ENCODE assay signal across 11 cellular contexts in genomic region chr4:105509291-105509690, GRCh38. TPM values are rescaled to one million over a fixed set of nuclear protein-coding genes. Genes with fewer than 3 reads are reported as not detected.
DNase-seq lines count a peak whose midpoint lies in the region; ATAC-seq and TF ChIP-seq lines count a peak whose summit lies in the region.
"Had no signal": no experiment of that assay in that cellular context is flagged by ENCODE, and none has a peak within 500 bp of the region (broad histone marks: within the 10 kb centered on the region; RNA-seq: fewer than 3 reads in every experiment).

No MANE protein-coding gene starts in this region.

- DNase-seq in GM13977 (ENCODE audit: low spot score) (peak; percentile 48), NB4 (ENCODE audit: low read depth) (peak; percentile 11), DMS 273 treated with DMSO at 0.1 percent for 48 hours (lab: John Stamatoyannopoulos, UW) (no peak), cardiac septum (ENCODE audit: low spot score) (no peak), NCI-H526 (lab: John Stamatoyannopoulos, UW) (no peak)
- DNase-seq in activated CD4-positive, alpha-beta memory T cell treated with anti-CD3 and anti-CD28 coated beads for 36 hours: no peak
- DNase-seq: activated CD4-positive, CD25-positive, alpha-beta regulatory T cell treated with anti-CD3 and anti-CD28 coated beads, Interleukin-2, amount 50 U/mL, for 72 hours; stimulated activated naive CD8-positive, alpha-beta T cell treated with anti-CD3 and anti-CD28 coated beads, Interleukin-15, amount 100 ng/mL, for 72 hours had no signal

- in situ Hi-C loops in GM13977 (cut with MboI; ENCODE audit: low pct_unique_long_range_greater_than_20kb, low sequenced_read_pairs, unreplicated experiment): no loop called here

- H3K27me3 Mint-ChIP-seq in activated CD4-positive, alpha-beta memory T cell treated with anti-CD3 and anti-CD28 coated beads for 36 hours: peaks cover 6% of the 10 kb centered on the region

- no peak overlapping the region for H3K4me3 Mint-ChIP-seq in activated CD4-positive, alpha-beta memory T cell treated with anti-CD3 and anti-CD28 coated beads for 36 hours
- H3K4me3 Mint-ChIP-seq: natural killer cell treated with Interleukin-12 subunit alpha and Interleukin-12 subunit beta and Interleukin-15 and Interleukin-18, amount 100 ng/mL, for 72 hours; stimulated activated naive CD8-positive, alpha-beta T cell treated with anti-CD3 and anti-CD28 coated beads, Interleukin-15, amount 100 ng/mL, for 72 hours had no signal

- H3K9me3 Mint-ChIP-seq in activated CD4-positive, alpha-beta memory T cell treated with anti-CD3 and anti-CD28 coated beads for 36 hours: peaks cover 2% of the 10 kb centered on the region

- no peak overlapping the region for H3K27ac Mint-ChIP-seq in activated CD4-positive, alpha-beta memory T cell treated with anti-CD3 and anti-CD28 coated beads for 36 hours
- H3K27ac Mint-ChIP-seq: natural killer cell treated with Interleukin-12 subunit alpha and Interleukin-12 subunit beta and Interleukin-15 and Interleukin-18, amount 100 ng/mL, for 72 hours; stimulated activated naive CD8-positive, alpha-beta T cell treated with anti-CD3 and anti-CD28 coated beads, Interleukin-15, amount 100 ng/mL, for 72 hours had no signal

- CTCF ChIA-PET in activated CD4-positive, alpha-beta memory T cell treated with anti-CD3 and anti-CD28 coated beads for 36 hours (lab: Charles Lee): no interaction called here

- no peak overlapping the region for H3K4me3 ChIP-seq in NB4 (ENCODE audit: low read depth, low read length)

- TF ChIP-seq POLR2A in NB4 (IDR thresholded peaks at IDR 0.05; ENCODE audit: extremely low read depth, insufficient read length): no peak

- POLR2A ChIA-PET in activated CD4-positive, alpha-beta memory T cell treated with anti-CD3 and anti-CD28 coated beads for 36 hours (lab: Charles Lee): no interaction called here

- H3K4me1 Mint-ChIP-seq in activated CD4-positive, alpha-beta memory T cell treated with anti-CD3 and anti-CD28 coated beads for 36 hours (ENCODE audit: low read depth): no peaks in the 10 kb centered on the region
- H3K4me1 Mint-ChIP-seq: stimulated activated naive CD8-positive, alpha-beta T cell treated with anti-CD3 and anti-CD28 coated beads, Interleukin-15, amount 100 ng/mL, for 72 hours had no signal

- H3K36me3 Mint-ChIP-seq in activated CD4-positive, alpha-beta memory T cell treated with anti-CD3 and anti-CD28 coated beads for 36 hours: no peaks in the 10 kb centered on the region
- H3K36me3 Mint-ChIP-seq: natural killer cell treated with Interleukin-12 subunit alpha and Interleukin-12 subunit beta and Interleukin-15 and Interleukin-18, amount 100 ng/mL, for 72 hours had no signal

- ATAC-seq in GM19463 (IDR thresholded peaks at IDR 0.05; ENCODE audit: unreplicated experiment) (peak; percentile 96), HG02981 (IDR thresholded peaks at IDR 0.05; ENCODE audit: unreplicated experiment) (peak; percentile 91)
- ATAC-seq: natural killer cell treated with Interleukin-12 subunit alpha and Interleukin-12 subunit beta and Interleukin-15 and Interleukin-18, amount 100 ng/mL, for 72 hours; stimulated activated naive CD8-positive, alpha-beta T cell treated with anti-CD3 and anti-CD28 coated beads, Interleukin-15, amount 100 ng/mL, for 72 hours had no signal

- intact Hi-C loops in activated CD4-positive, alpha-beta memory T cell treated with anti-CD3 and anti-CD28 coated beads for 36 hours (cut with micrococcal nuclease): no loop called here
- intact Hi-C loops in cardiac septum (cut with DNase I): no loop called here

- TF ChIP-seq CTCF in GM13977 (IDR thresholded peaks at IDR 0.05; ENCODE audit: extremely low read depth, insufficient read depth, missing control alignments): no peak
- no peak for TF ChIP-seq CTCF in NB4 (IDR thresholded peaks at IDR 0.05; ENCODE audit: low read depth, low read length)

RNA-seq across cellular contexts. Expression of gene PPA2, which starts 35.4 kb away (rescaled TPM):
- 100 to 1,000 TPM; 113 to 123 TPM for total RNA-seq in activated CD4-positive, alpha-beta memory T cell treated with anti-CD3 and anti-CD28 coated beads for 36 hours
- total RNA-seq in cardiac septum: 81.6 TPM

RNA-seq across cellular contexts. Expression of gene ARHGEF38, which starts 43.1 kb away (rescaled TPM):
- not detected for total RNA-seq in activated CD4-positive, alpha-beta memory T cell treated with anti-CD3 and anti-CD28 coated beads for 36 hours
- not detected for total RNA-seq in cardiac septum
- total RNA-seq: natural killer cell treated with Interleukin-12 subunit alpha and Interleukin-12 subunit beta and Interleukin-15 and Interleukin-18, amount 100 ng/mL, for 72 hours had no signal

Comparison
In these comparisons a context has a peak if more than half of its experiments do, and no peak if none do; other contexts are left out.
1. DNase-seq: peak in GM13977 (single experiment) and NB4 (single experiment); none in DMS 273 treated with DMSO at 0.1 percent for 48 hours (single experiment), activated CD4-positive, alpha-beta memory T cell treated with anti-CD3 and anti-CD28 coated beads for 36 hours (single experiment), cardiac septum (single experiment) and NCI-H526 (0 of 2).